13 cellular contexts compared by ENCODE assay signal in genomic region chr2:24855022-24855622, GRCh38.
DNase-seq lines count a peak whose midpoint lies in the region; ATAC-seq and TF ChIP-seq lines count a peak whose summit lies in the region.
"Had no signal": no experiment of that assay in that cellular context is flagged by ENCODE, and none has a peak within 500 bp of the region (broad histone marks: within the 10 kb centered on the region; RNA-seq: fewer than 3 reads in every experiment).

No MANE protein-coding gene starts in this region.

- H3K4me3 ChIP-seq in astrocyte of the spinal cord (ENCODE audit: low read depth, low read length) (no peak overlapping the region), gastroesophageal sphincter (no peak overlapping the region), osteoblast (ENCODE audit: insufficient read depth, low read length) (no peak overlapping the region), transverse colon (no peak overlapping the region)

- TF ChIP-seq EP300 in gastroesophageal sphincter (IDR thresholded peaks at IDR 0.05) (no peak), transverse colon (IDR thresholded peaks at IDR 0.05; ENCODE audit: low read depth) (no peak)

- TF ChIP-seq POLR2A in gastroesophageal sphincter (IDR thresholded peaks at IDR 0.05): no peak
- no peak for TF ChIP-seq POLR2A in transverse colon (IDR thresholded peaks at IDR 0.05)

- ATAC-seq in gastroesophageal sphincter: peak; percentile 66
- no peak for ATAC-seq in GM21447 (IDR thresholded peaks at IDR 0.05; ENCODE audit: unreplicated experiment)
- ATAC-seq: activated CD8-positive, alpha-beta T cell treated with anti-CD3 and anti-CD28 coated beads, Interleukin-2, amount 10 ng/mL, durations not matched to agents 7 days and 5 days had no signal

- no peaks in the 10 kb centered on the region for H3K79me2 ChIP-seq in osteoblast (ENCODE audit: insufficient read depth, low read length)

- H3K27me3 ChIP-seq in gastroesophageal sphincter (no peaks in the 10 kb centered on the region), osteoblast (ENCODE audit: insufficient read depth, low read length) (no peaks in the 10 kb centered on the region), transverse colon (no peaks in the 10 kb centered on the region)
- H3K27me3 ChIP-seq: neutrophil had no signal

- DNase-seq in astrocyte of the spinal cord (ENCODE audit: low read depth, low spot score): peak; percentile 29
- DNase-seq in osteoblast (ENCODE audit: insufficient read length, low spot score, missing footprints): peak; percentile 73
- DNase-seq in transverse colon: no peak
- no peak for DNase-seq in NCI-H510A (lab: John Stamatoyannopoulos, UW)
- no peak for DNase-seq in mucosa of gallbladder (ENCODE audit: low spot score)
- DNase-seq: activated CD8-positive, alpha-beta T cell treated with anti-CD3 and anti-CD28 coated beads, Interleukin-2, amount 10 ng/mL, durations not matched to agents 7 days and 5 days; activated naive CD4-positive, alpha-beta T cell; foreskin melanocyte; NCI-H1930; stimulated activated CD8-positive, alpha-beta memory T cell treated with anti-CD3 and anti-CD28 coated beads, Interleukin-4, amount 100 ng/mL, for 48 hours had no signal

- H3K9me3 ChIP-seq in gastroesophageal sphincter (no peaks in the 10 kb centered on the region), osteoblast (ENCODE audit: low read depth, low read length) (no peaks in the 10 kb centered on the region), transverse colon (no peaks in the 10 kb centered on the region)
- H3K9me3 ChIP-seq: neutrophil had no signal

- 59 to 81% methylated on average over 4 to 6 of the region's 8 CpGs for WGBS in gastroesophageal sphincter (ENCODE audit: low coverage in 1 of 2), 2 donors
- WGBS in transverse colon (ENCODE audit: low coverage in 1 of 2), 2 donors: 78 to 97% methylated on average over 6 to 8 of the region's 8 CpGs

- no peak overlapping the region for H3K4me2 ChIP-seq in osteoblast (ENCODE audit: insufficient read depth, low read length)

- H2AFZ ChIP-seq in osteoblast (ENCODE audit: low read length): peak overlapping the region; percentile 69

- H3K27ac ChIP-seq in gastroesophageal sphincter (peak overlapping the region in 3 of 4 donors; percentile 65 to 78 (median 72)), osteoblast (ENCODE audit: low read depth, low read length) (peak overlapping the region; percentile 39), transverse colon (peak overlapping the region; percentile 18 to 53 (median 38))
- H3K27ac ChIP-seq: neutrophil had no signal

- H3K36me3 ChIP-seq in gastroesophageal sphincter (no peaks in the 10 kb centered on the region), osteoblast (ENCODE audit: insufficient read depth, low read length) (no peaks in the 10 kb centered on the region), transverse colon (no peaks in the 10 kb centered on the region)
- H3K36me3 ChIP-seq: neutrophil had no signal

- H3K4me1 ChIP-seq in gastroesophageal sphincter (peaks cover 0 to 35% (median 3%) of the 10 kb centered on the region in 3 donors), osteoblast (ENCODE audit: insufficient read depth, low read length) (peaks cover 16% of the 10 kb centered on the region), transverse colon (peaks cover 0 to 14% (median 6%) of the 10 kb centered on the region in 4 donors)

- peaks cover 8% of the 10 kb centered on the region for H4K20me1 ChIP-seq in osteoblast (ENCODE audit: insufficient read depth, low read length)

- TF ChIP-seq CTCF in astrocyte of the spinal cord (IDR thresholded peaks at IDR 0.05; ENCODE audit: low read depth, low read length) (no peak), gastroesophageal sphincter (IDR thresholded peaks at IDR 0.05) (no peak), osteoblast (IDR thresholded peaks at IDR 0.05; ENCODE audit: extremely low read depth, low read depth, low read length) (no peak), transverse colon (IDR thresholded peaks at IDR 0.05) (no peak)

- intact Hi-C loops in transverse colon (cut with DNase I; ENCODE audit: low total_unique reads): no loop called here

- in situ Hi-C loops in astrocyte of the spinal cord (cut with HindIII; ENCODE audit: low sequenced_read_pairs): no loop called here
- in situ Hi-C loops in transverse colon (cut with MboI; ENCODE audit: low pct_ligation_motif_present in 1 of 4, low pct_unique_long_range_greater_than_20kb in 1 of 4, low sequenced_read_pairs in 3 of 4): no loop called here

Comparison
In these comparisons a context has a peak if more than half of its experiments do, and no peak if none do; other contexts are left out.
1. DNase-seq: peak in astrocyte of the spinal cord (single experiment) and osteoblast (single experiment); none in transverse colon (single experiment), NCI-H510A (single experiment) and mucosa of gallbladder (single experiment).
2. Peak in every context shown above with its lines, with median percentiles within 50 percentile points of each other: H3K27ac ChIP-seq.